In genomic region chr20:13009682-13010406, GRCh38 we compare ENCODE assay signal across 8 cellular contexts. TPM values are rescaled to one million over a fixed set of nuclear protein-coding genes. Genes with fewer than 3 reads are reported as not detected.
DNase-seq lines count a peak whose midpoint lies in the region; ATAC-seq, FAIRE-seq and TF ChIP-seq lines count a peak whose summit lies in the region.

No MANE protein-coding gene starts in this region.

- peak overlapping the region; percentile 42 to 72 for H3K4me3 ChIP-seq in gastroesophageal sphincter

- CTCF ChIA-PET in activated CD8-positive, alpha-beta T cell treated with anti-CD3 and anti-CD28 coated beads for 36 hours (lab: Charles Lee): interaction anchor here (0.7 to 1.3 kb wide), 2 partner anchors 109 to 293 kb away, joined by 3 read pairs; no protein-coding TSS in a partner anchor

- 0 to 1% methylated on average over 3 to 6 of the region's 6 CpGs for WGBS in gastroesophageal sphincter (ENCODE audit: low coverage in 1 of 2), 2 donors

- H3K27me3 ChIP-seq in gastroesophageal sphincter: no peaks in the 10 kb centered on the region

- H3K9me3 Mint-ChIP-seq in activated CD8-positive, alpha-beta T cell treated with anti-CD3 and anti-CD28 coated beads for 36 hours: no peaks in the 10 kb centered on the region
- H3K9me3 Mint-ChIP-seq in progenitor cell of endocrine pancreas (ENCODE audit: low read depth): no peaks in the 10 kb centered on the region

- peak overlapping the region; percentile 67 for H3K27ac Mint-ChIP-seq in activated CD8-positive, alpha-beta T cell treated with anti-CD3 and anti-CD28 coated beads for 36 hours
- H3K27ac Mint-ChIP-seq in progenitor cell of endocrine pancreas: peak overlapping the region; percentile 95

- H3K4me3 Mint-ChIP-seq in activated CD8-positive, alpha-beta T cell treated with anti-CD3 and anti-CD28 coated beads for 36 hours: peak overlapping the region; percentile 61
- peak overlapping the region; percentile 82 for H3K4me3 Mint-ChIP-seq in progenitor cell of endocrine pancreas (ENCODE audit: low read depth)

- no peaks in the 10 kb centered on the region for H3K9me3 ChIP-seq in gastroesophageal sphincter

- no peaks in the 10 kb centered on the region for H3K36me3 ChIP-seq in gastroesophageal sphincter

- intact Hi-C loops in activated CD8-positive, alpha-beta T cell treated with anti-CD3 and anti-CD28 coated beads for 36 hours (cut with micrococcal nuclease): no loop called here

- peaks cover 8 to 41% (median 18%) of the 10 kb centered on the region in 3 donors for H3K4me1 ChIP-seq in gastroesophageal sphincter

- H3K36me3 Mint-ChIP-seq in activated CD8-positive, alpha-beta T cell treated with anti-CD3 and anti-CD28 coated beads for 36 hours (ENCODE audit: low read depth): no peaks in the 10 kb centered on the region
- H3K36me3 Mint-ChIP-seq in progenitor cell of endocrine pancreas (ENCODE audit: insufficient read depth): peaks cover 13% of the 10 kb centered on the region

- TF ChIP-seq POLR2A in gastroesophageal sphincter (IDR thresholded peaks at IDR 0.05): no peak

- no peak for TF ChIP-seq CTCF in activated CD8-positive, alpha-beta T cell treated with anti-CD3 and anti-CD28 coated beads for 36 hours (IDR thresholded peaks at IDR 0.05)
- TF ChIP-seq CTCF in gastroesophageal sphincter (IDR thresholded peaks at IDR 0.05): no peak
- TF ChIP-seq CTCF in progenitor cell of endocrine pancreas (IDR thresholded peaks at IDR 0.05; ENCODE audit: unreplicated experiment): no peak

- H3K27me3 Mint-ChIP-seq in activated CD8-positive, alpha-beta T cell treated with anti-CD3 and anti-CD28 coated beads for 36 hours: peaks cover 2% of the 10 kb centered on the region
- H3K27me3 Mint-ChIP-seq in progenitor cell of endocrine pancreas: no peaks in the 10 kb centered on the region

- DNase-seq in G401 (ENCODE audit: low spot score) (peak; percentile 13), HK-2 (ENCODE audit: unreplicated experiment) (peak; percentile 32), progenitor cell of endocrine pancreas (ENCODE audit: low spot score, unreplicated experiment) (no peak), HTR-8/SVneo (ENCODE audit: insufficient read length, low spot score) (no peak), SHP77 treated with DMSO at 0.1 percent for 48 hours (lab: John Stamatoyannopoulos, UW) (no peak)
- DNase-seq in activated CD8-positive, alpha-beta T cell treated with anti-CD3 and anti-CD28 coated beads for 36 hours: peak; percentile 26

- ATAC-seq in GM21423 (IDR thresholded peaks at IDR 0.05; ENCODE audit: unreplicated experiment) (peak; percentile 91), gastroesophageal sphincter (peak; percentile 91)
- ATAC-seq in activated CD8-positive, alpha-beta T cell treated with anti-CD3 and anti-CD28 coated beads for 36 hours: peak; percentile 87

- H3K4me1 Mint-ChIP-seq in activated CD8-positive, alpha-beta T cell treated with anti-CD3 and anti-CD28 coated beads for 36 hours (ENCODE audit: low read depth): peaks cover 28% of the 10 kb centered on the region
- H3K4me1 Mint-ChIP-seq in progenitor cell of endocrine pancreas (ENCODE audit: low read depth): peaks cover 42% of the 10 kb centered on the region

- peak overlapping the region; percentile 75 to 87 (median 83) for H3K27ac ChIP-seq in gastroesophageal sphincter

- in situ Hi-C loops in G401 (cut with HindIII; ENCODE audit: low sequenced_read_pairs): no loop called here

- POLR2A ChIA-PET in activated CD8-positive, alpha-beta T cell treated with anti-CD3 and anti-CD28 coated beads for 36 hours (lab: Charles Lee): interaction anchor here (0.6 to 0.7 kb wide), 4 partner anchors 14 to 276 kb away, joined by 3 read pairs; no protein-coding TSS in a partner anchor

- FAIRE-seq in HTR-8/SVneo (lab: Jason Lieb, UNC): no peak

- no peak for TF ChIP-seq EP300 in gastroesophageal sphincter (IDR thresholded peaks at IDR 0.05)

RNA-seq across cellular contexts. Expression of gene SPTLC3, which starts 1.1 kb away (rescaled TPM):
- total RNA-seq in G401 (2014; rRNA removed; shearing (Covaris generic)): not detected in 2 replicates
- under 1 TPM; 0.72 to 0.77 TPM for total RNA-seq in activated CD8-positive, alpha-beta T cell treated with anti-CD3 and anti-CD28 coated beads for 36 hours
- 10 to 100 TPM in 1 of 4 donors, 1 to 10 TPM in 3; 2.0 to 14.6 (median 5.3) TPM for total RNA-seq in gastroesophageal sphincter
- 42.7 and 52.2 TPM in 2 replicates for total RNA-seq in progenitor cell of endocrine pancreas

Comparison
In these comparisons a context has a peak if more than half of its experiments do, and no peak if none do; other contexts are left out.
1. DNase-seq: peak in G401 (single experiment), HK-2 (single experiment) and activated CD8-positive, alpha-beta T cell treated with anti-CD3 and anti-CD28 coated beads for 36 hours (single experiment); none in progenitor cell of endocrine pancreas (single experiment), HTR-8/SVneo (single experiment) and SHP77 treated with DMSO at 0.1 percent for 48 hours (single experiment).
2. Peak in every context shown above with its lines, with median percentiles within 50 percentile points of each other: ATAC-seq.